ENCODE assay signal across 8 cellular contexts in the genomic region with DNA sequence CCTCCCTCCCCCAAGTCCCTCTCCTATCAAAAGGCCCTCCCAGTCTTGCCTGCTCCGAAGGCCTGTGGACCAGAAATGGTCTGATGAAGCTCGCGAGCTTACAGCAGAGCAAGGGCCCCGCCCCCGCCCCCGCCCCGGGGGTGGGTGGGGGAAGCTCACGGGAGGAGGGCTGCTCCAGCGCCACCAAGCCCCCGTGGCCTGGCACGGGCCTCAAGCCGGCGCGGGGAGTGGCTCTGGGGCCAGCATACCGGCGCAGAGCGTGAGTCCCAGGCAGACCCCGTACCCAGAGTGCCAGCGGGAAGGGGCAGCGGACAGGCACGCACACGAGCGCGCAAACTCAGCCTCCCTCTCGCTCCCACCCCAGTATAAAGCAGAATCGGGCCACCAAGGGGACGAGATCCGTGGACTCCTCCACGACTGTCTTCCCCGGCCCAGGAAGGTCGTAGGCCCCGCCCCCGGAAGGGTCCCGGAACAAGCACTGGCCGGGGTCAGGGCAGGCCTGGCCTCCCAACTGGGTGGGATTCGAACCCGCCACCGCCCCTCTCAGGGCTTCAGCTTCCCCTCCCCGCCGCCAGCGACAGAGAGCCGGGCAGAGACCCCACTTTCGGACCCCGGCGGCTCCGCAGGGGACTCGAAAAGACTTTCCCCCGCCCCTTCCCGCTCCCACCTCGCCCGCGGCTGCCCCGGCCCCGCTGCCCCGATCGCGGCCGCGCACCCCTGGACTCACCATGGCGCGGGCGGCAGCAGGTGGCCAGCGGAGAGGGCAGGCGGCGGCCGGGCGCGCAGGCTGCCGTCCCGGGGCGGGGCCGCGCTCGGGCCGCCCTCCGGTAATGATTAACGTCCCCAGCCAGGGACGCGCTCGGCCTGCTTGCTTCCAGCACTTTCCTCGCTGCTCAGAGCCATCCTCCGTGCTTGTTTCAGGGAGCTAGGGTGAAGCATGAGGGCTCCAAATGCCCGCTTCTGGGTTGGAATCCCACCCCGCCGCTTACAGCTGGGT. TPM values are rescaled to one million over a fixed set of nuclear protein-coding genes. Genes with fewer than 3 reads are reported as not detected.
DNase-seq lines count a peak whose midpoint lies in the region; ATAC-seq and TF ChIP-seq lines count a peak whose summit lies in the region.

A gene (minus strand): TSS at position 762 of the 997 bp plus-strand sequence. CDS start 32 bp downstream, at position 730.

- peak within 1 kb of the TSS; percentile 89 to 93 (median 92) for H3K27ac ChIP-seq in Peyer's patch
- no peak within 1 kb of the TSS for H3K27ac ChIP-seq in neural progenitor cell
- peak within 1 kb of the TSS; percentile 90 for H3K27ac ChIP-seq in stomach smooth muscle (ENCODE audit: low read length)

- H2AFZ ChIP-seq in neural progenitor cell (replicated peaks), result peak within 1 kb of the TSS; percentile 75

- peaks cover 26% of the 10 kb centered on the region for H3K4me1 Mint-ChIP-seq in CD14-positive monocyte
- peaks cover 23% of the 10 kb centered on the region for H3K4me1 Mint-ChIP-seq in neural progenitor cell

- TF ChIP-seq CTCF in CD14-positive monocyte (IDR thresholded peaks at IDR 0.05), result no peak
- no peak for TF ChIP-seq CTCF in Peyer's patch (IDR thresholded peaks at IDR 0.05)
- no peak for TF ChIP-seq CTCF in fibroblast of villous mesenchyme (IDR thresholded peaks at IDR 0.05; ENCODE audit: insufficient read depth, low read depth, low read length)
- TF ChIP-seq CTCF in neural progenitor cell (IDR thresholded peaks at IDR 0.05), result no peak

- H3K4me3 ChIP-seq in Peyer's patch (peak within 1 kb of the TSS; percentile 69 to 89 (median 81)), fibroblast of villous mesenchyme (ENCODE audit: low read depth, low read length) (peak within 1 kb of the TSS; percentile 77), neural progenitor cell (peak within 1 kb of the TSS; percentile 58), stomach smooth muscle (ENCODE audit: low read length in 2 of 2) (peak within 1 kb of the TSS; percentile 74 to 90)

- H3K9ac ChIP-seq in neural progenitor cell, result peak within 1 kb of the TSS; percentile 17
- H3K9ac ChIP-seq in stomach smooth muscle (ENCODE audit: low read length in 2 of 2), result peak within 1 kb of the TSS; percentile 76 to 82

- H3K36me3 ChIP-seq in Peyer's patch, result peaks cover 0 to 22% (median 0%) of the 10 kb centered on the region in 3 donors
- H3K36me3 ChIP-seq in neural progenitor cell, result peaks cover 2% of the 10 kb centered on the region
- H3K36me3 ChIP-seq in stomach smooth muscle (ENCODE audit: control insufficient read depth in 2 of 2, insufficient read depth in 2 of 2, low read length in 2 of 2), result peaks cover 16 to 18% of the 10 kb centered on the region in 2 donors

- H3K4me3 Mint-ChIP-seq in CD14-positive monocyte, result peak within 1 kb of the TSS; percentile 78 to 86
- H3K4me3 Mint-ChIP-seq in neural progenitor cell, result peak within 1 kb of the TSS; percentile 89

- no peaks in the 10 kb centered on the region for H3K79me2 ChIP-seq in neural progenitor cell (ENCODE audit: low read depth)

- peaks cover 19% of the 10 kb centered on the region for H3F3A ChIP-seq in neural progenitor cell (ENCODE audit: low read depth)

- no peaks in the 10 kb centered on the region for H3K27me3 ChIP-seq in Peyer's patch
- H3K27me3 ChIP-seq in neural progenitor cell, result no peaks in the 10 kb centered on the region
- H3K27me3 ChIP-seq in stomach smooth muscle (ENCODE audit: control insufficient read depth in 1 of 2, insufficient read depth in 2 of 2, low read length in 2 of 2), result no peaks in the 10 kb centered on the region

- peaks cover 2 to 4% (median 3%) of the 10 kb centered on the region in 3 donors for H3K27me3 Mint-ChIP-seq in CD14-positive monocyte (ENCODE audit: low read depth in 3 of 3)
- peaks cover 3% of the 10 kb centered on the region for H3K27me3 Mint-ChIP-seq in neural progenitor cell (ENCODE audit: insufficient read depth, low read depth)

- peak; percentile 78 for ATAC-seq in HG03460 (IDR thresholded peaks at IDR 0.05; ENCODE audit: unreplicated experiment)

- H3K27ac Mint-ChIP-seq in CD14-positive monocyte, result peak within 1 kb of the TSS in 4 of 7 donors; percentile 32 to 48 (median 36)
- H3K27ac Mint-ChIP-seq in neural progenitor cell, result no peak within 1 kb of the TSS

- H4K20me1 ChIP-seq in neural progenitor cell (ENCODE audit: low read depth), result no peaks in the 10 kb centered on the region

- DNase-seq in CD14-positive monocyte (ENCODE audit: low spot score) (no peak), GM19240 (ENCODE audit: insufficient read length, low spot score) (peak; percentile 67), Peyer's patch (peak; percentile 86 to 92 (median 90)), fibroblast of villous mesenchyme (ENCODE audit: low read depth) (peak; percentile 73), neural progenitor cell (ENCODE audit: low spot score) (peak; percentile 83)
- peak; percentile 69 for DNase-seq in activated effector memory CD4-positive, alpha-beta T cell treated with Interleukin-2 at 50 U/mL for 16 hours

- peaks cover 0 to 18% (median 0%) of the 10 kb centered on the region in 4 donors for H3K4me1 ChIP-seq in Peyer's patch
- peaks cover 19% of the 10 kb centered on the region for H3K4me1 ChIP-seq in neural progenitor cell
- H3K4me1 ChIP-seq in stomach smooth muscle (ENCODE audit: control insufficient read depth, insufficient read depth, low read length), result peaks cover 32% of the 10 kb centered on the region

- peak within 1 kb of the TSS; percentile 94 for H3K4me2 ChIP-seq in neural progenitor cell

- H3K9me3 Mint-ChIP-seq in CD14-positive monocyte, result no peaks in the 10 kb centered on the region
- H3K9me3 Mint-ChIP-seq in neural progenitor cell, result no peaks in the 10 kb centered on the region

- TF ChIP-seq POLR2A in Peyer's patch (IDR thresholded peaks at IDR 0.05), result peak; percentile 21 to 48

- intact Hi-C loops in CD14-positive monocyte (cut with micrococcal nuclease), result no loop called here

- H3K36me3 Mint-ChIP-seq in CD14-positive monocyte, result peaks cover 13 to 18% of the 10 kb centered on the region in 2 donors
- H3K36me3 Mint-ChIP-seq in neural progenitor cell, result peaks cover 9% of the 10 kb centered on the region

- H3K9me3 ChIP-seq in Peyer's patch (no peaks in the 10 kb centered on the region), neural progenitor cell (ENCODE audit: low read depth) (no peaks in the 10 kb centered on the region), stomach smooth muscle (ENCODE audit: control insufficient read depth in 2 of 2, low read length in 2 of 2) (no peaks in the 10 kb centered on the region)

RNA-seq across cellular contexts. Expression of the gene that starts here (rescaled TPM):
- polyA plus RNA-seq in CD14-positive monocyte, result 10 to 100 TPM; 21.3 to 28.3 TPM
- total RNA-seq in Peyer's patch (10 to 100 TPM; 38.8 to 63.5 (median 55.9) TPM), fibroblast of villous mesenchyme (24.2 and 26.8 TPM in 2 replicates), neural progenitor cell (ENCODE audit: low replicate concordance) (34.6 and 43.9 TPM in 2 replicates)
